Comparison of ENCODE assay signal across 24 cellular contexts in the genomic region with DNA sequence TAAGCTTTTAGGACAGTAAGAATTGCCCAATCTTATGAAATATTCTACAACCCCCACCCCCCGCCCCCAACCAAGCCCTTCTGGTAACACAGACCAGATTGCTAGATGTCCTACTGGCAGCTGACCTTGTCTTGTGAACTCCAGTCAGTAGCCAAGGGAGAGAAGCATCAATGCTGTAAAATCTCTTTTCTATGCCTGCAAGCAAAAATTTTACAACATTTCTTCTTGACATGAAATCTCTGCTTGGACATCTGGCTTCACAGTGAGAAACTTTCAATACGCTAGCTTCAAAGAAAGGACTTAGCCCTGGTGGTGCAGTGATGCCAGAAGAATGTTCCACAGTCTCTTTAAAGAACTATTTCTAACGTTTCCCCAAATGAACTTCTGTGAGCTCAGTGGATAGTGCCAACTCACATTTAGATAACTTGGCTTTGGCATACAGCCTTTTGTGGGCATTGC.
DNase-seq lines count a peak whose midpoint lies in the region; ATAC-seq and TF ChIP-seq lines count a peak whose summit lies in the region.
"Had no signal": no experiment of that assay in that cellular context is flagged by ENCODE, and none has a peak within 500 bp of the region (broad histone marks: within the 10 kb centered on the region; RNA-seq: fewer than 3 reads in every experiment).

No MANE protein-coding gene starts in this region.

- WGBS in hepatocyte (ENCODE audit: low lambda C conversion rate, missing lambda C conversion rate) = 70% methylated on average over 3 of the region's 3 CpGs

- peak overlapping the region; percentile 24 for H3K4me2 ChIP-seq in hepatocyte

- H3K4me1 ChIP-seq in hepatocyte (ENCODE audit: insufficient read depth) = no peaks in the 10 kb centered on the region
- H3K4me1 ChIP-seq in stomach smooth muscle (ENCODE audit: control insufficient read depth, insufficient read depth, low read length) = peaks cover 10% of the 10 kb centered on the region
- H3K4me1 ChIP-seq: psoas muscle had no signal

- no peak for TF ChIP-seq CTCF in hepatocyte (IDR thresholded peaks at IDR 0.05; ENCODE audit: poor library complexity)

- no peak overlapping the region for H3K9ac ChIP-seq in stomach smooth muscle (ENCODE audit: low read length in 2 of 2)

- H3K27ac ChIP-seq in hepatocyte (no peak overlapping the region), stomach smooth muscle (ENCODE audit: low read length) (peak overlapping the region; percentile 66)
- H3K27ac ChIP-seq: psoas muscle had no signal

- no peaks in the 10 kb centered on the region for H3K79me2 ChIP-seq in hepatocyte

- H3K9me3 ChIP-seq in hepatocyte (ENCODE audit: low read depth) (no peaks in the 10 kb centered on the region), stomach smooth muscle (ENCODE audit: control insufficient read depth in 2 of 2, low read length in 2 of 2) (no peaks in the 10 kb centered on the region)
- H3K9me3 ChIP-seq: psoas muscle had no signal

- H3K9me2 ChIP-seq in hepatocyte (replicated peaks; ENCODE audit: insufficient read depth) = no peaks in the 10 kb centered on the region

- peak; percentile 52 for DNase-seq in EH (ENCODE audit: low read depth)
- peak; percentile 59 for DNase-seq in dedifferentiated amniotic fluid mesenchymal stem cell (ENCODE audit: extremely low spot score)
- peak; percentile 11 for DNase-seq in hepatocyte (ENCODE audit: low spot score)
- DNase-seq in CD1c-positive myeloid dendritic cell (ENCODE audit: extremely low spot score) = no peak
- DNase-seq in NCI-H2107 treated with DMSO at 0.1 percent for 48 hours (lab: John Stamatoyannopoulos, UW; ENCODE audit: unreplicated experiment) = no peak
- DNase-seq: activated CD4-positive, alpha-beta T cell treated with anti-CD3 and anti-CD28 coated beads, Interleukin-2, amount 50 U/mL, for 1 hour; activated naive CD4-positive, alpha-beta T cell treated with Interleukin-2 at 50 U/mL for 16 hours; COR-L47; cortex of kidney; EL; glutamatergic neuron; HCEC 1CT; mesendoderm; MV-4-11; NCI-H2029 treated with DMSO at 0.1 percent for 48 hours; NCI-H446 treated with DMSO at 0.1 percent for 48 hours; stimulated activated CD4-positive, alpha-beta T cell treated with anti-CD3 and anti-CD28 coated beads, Interleukin-15, amount 100 ng/mL, for 24 hours; trophoblast cell had no signal

- H4K20me1 ChIP-seq in hepatocyte (ENCODE audit: insufficient read depth, poor library complexity, severe bottlenecking) = no peaks in the 10 kb centered on the region

- H2AFZ ChIP-seq in hepatocyte = no peak overlapping the region

- H3K27me3 ChIP-seq in hepatocyte = no peaks in the 10 kb centered on the region
- H3K27me3 ChIP-seq in stomach smooth muscle (ENCODE audit: control insufficient read depth in 1 of 2, insufficient read depth in 2 of 2, low read length in 2 of 2) = no peaks in the 10 kb centered on the region

- H3K36me3 ChIP-seq in hepatocyte (replicated peaks; ENCODE audit: insufficient read depth, low read depth) (no peaks in the 10 kb centered on the region), stomach smooth muscle (ENCODE audit: control insufficient read depth in 2 of 2, insufficient read depth in 2 of 2, low read length in 2 of 2) (peaks cover 0 to 3% of the 10 kb centered on the region in 2 donors)

- ATAC-seq in GM21825 (IDR thresholded peaks at IDR 0.05; ENCODE audit: unreplicated experiment) (no peak), GM21447 (IDR thresholded peaks at IDR 0.05; ENCODE audit: unreplicated experiment) (no peak)
- ATAC-seq: natural killer cell treated with Interleukin-12 subunit alpha and Interleukin-12 subunit beta and Interleukin-15 and Interleukin-18, amount 100 ng/mL, for 72 hours; stimulated activated effector memory CD8-positive, alpha-beta T cell treated with anti-CD3 and anti-CD28 coated beads, Interleukin-12 subunit alpha, Interleukin-12 subunit beta, amount 100 ng/mL, for 72 hours had no signal

- H3K4me3 ChIP-seq in hepatocyte = no peak overlapping the region
- H3K4me3 ChIP-seq in stomach smooth muscle (ENCODE audit: low read length in 2 of 2) = no peak overlapping the region
- H3K4me3 ChIP-seq: psoas muscle had no signal

Comparison
In these comparisons a context has a peak if more than half of its experiments do, and no peak if none do; other contexts are left out.
1. DNase-seq: peak in EH (single experiment), dedifferentiated amniotic fluid mesenchymal stem cell (single experiment) and hepatocyte (single experiment); none in CD1c-positive myeloid dendritic cell (single experiment) and NCI-H2107 treated with DMSO at 0.1 percent for 48 hours (single experiment).